ENCODE assay signal across 15 cellular contexts in genomic region chr21:15425049-15425448, GRCh38.
A peak's percentile ranks its signal among the peaks of the same experiment; 100 is the strongest.
DNase-seq lines count a peak whose midpoint lies in the region; ATAC-seq and TF ChIP-seq lines count a peak whose summit lies in the region.
"Had no signal": no experiment of that assay in that cellular context is flagged by ENCODE, and none has a peak within 500 bp of the region (broad histone marks: within the 10 kb centered on the region; RNA-seq: fewer than 3 reads in every experiment).

No MANE protein-coding gene starts in this region.

- 91 to 98% methylated on average over 2 of the region's 3 CpGs for WGBS in ectodermal cell, 2 experiments

- H2AFZ ChIP-seq in neural progenitor cell (replicated peaks) = no peak overlapping the region
- H2AFZ ChIP-seq: PC-9 had no signal

- H3K27ac Mint-ChIP-seq in neural progenitor cell = peak overlapping the region; percentile 43

- H3K4me3 Mint-ChIP-seq in neural progenitor cell = no peak overlapping the region
- H3K4me3 Mint-ChIP-seq: CD8-positive, alpha-beta memory T cell had no signal

- peaks cover 5% of the 10 kb centered on the region for H3K27me3 Mint-ChIP-seq in neural progenitor cell (ENCODE audit: insufficient read depth, low read depth)

- in situ Hi-C loops in brain microvascular endothelial cell (cut with HindIII; ENCODE audit: low pct_ligation_motif_present, low sequenced_read_pairs) = no loop called here

- H3K4me1 Mint-ChIP-seq in neural progenitor cell = peaks cover 52% of the 10 kb centered on the region
- H3K4me1 Mint-ChIP-seq: CD8-positive, alpha-beta memory T cell had no signal

- peak; percentile 46 for ATAC-seq in GM18870 (IDR thresholded peaks at IDR 0.05; ENCODE audit: unreplicated experiment)

- H3K9ac ChIP-seq in HUES48 (ENCODE audit: low read depth, low read length) (no peak overlapping the region), neural progenitor cell (no peak overlapping the region)

- TF ChIP-seq CTCF in neural progenitor cell (IDR thresholded peaks at IDR 0.05) (no peak), brain microvascular endothelial cell (IDR thresholded peaks at IDR 0.05; ENCODE audit: low read depth, low read length, missing control alignments) (no peak)

- DNase-seq in neural progenitor cell (ENCODE audit: low spot score) = no peak
- no peak for DNase-seq in H4 (ENCODE audit: low spot score)
- DNase-seq in brain microvascular endothelial cell = no peak
- no peak for DNase-seq in T-helper 1 cell
- DNase-seq: BE2C; CD8-positive, alpha-beta memory T cell; H7; NCI-H146; NCI-H345; NCI-H69; PC-9 had no signal

- H3F3A ChIP-seq in neural progenitor cell (ENCODE audit: low read depth) = peaks cover 51% of the 10 kb centered on the region

- H3K4me3 ChIP-seq in HUES48 (ENCODE audit: low read depth, low read length) = no peak overlapping the region
- H3K4me3 ChIP-seq in ectodermal cell (ENCODE audit: insufficient read depth, low read depth, low read length) = no peak overlapping the region
- no peak overlapping the region for H3K4me3 ChIP-seq in neural progenitor cell
- no peak overlapping the region for H3K4me3 ChIP-seq in brain microvascular endothelial cell (ENCODE audit: low read depth, low read length)
- H3K4me3 ChIP-seq: PC-9, SK-N-MC had no signal

- H3K27me3 ChIP-seq in HUES48 (ENCODE audit: control insufficient read depth, insufficient read depth, low read length) (no peaks in the 10 kb centered on the region), ectodermal cell (ENCODE audit: control insufficient read depth, insufficient read depth, low read length, poor library complexity, severe bottlenecking) (no peaks in the 10 kb centered on the region), neural progenitor cell (no peaks in the 10 kb centered on the region), brain microvascular endothelial cell (replicated peaks) (no peaks in the 10 kb centered on the region)
- H3K27me3 ChIP-seq: BE2C had no signal

- H3K27ac ChIP-seq in HUES48 (ENCODE audit: low read depth, low read length) (peak overlapping the region; percentile 92), ectodermal cell (ENCODE audit: insufficient read depth, low read depth, low read length, poor library complexity, severe bottlenecking) (peak overlapping the region; percentile 55), neural progenitor cell (peak overlapping the region; percentile 91), brain microvascular endothelial cell (no peak overlapping the region)
- H3K27ac ChIP-seq: PC-9, SK-N-MC had no signal

- H3K9me3 Mint-ChIP-seq in neural progenitor cell = peaks cover 26% of the 10 kb centered on the region
- H3K9me3 Mint-ChIP-seq: CD8-positive, alpha-beta memory T cell had no signal

- H3K4me1 ChIP-seq in HUES48 (ENCODE audit: control insufficient read depth, insufficient read depth, low read length) (peaks cover 34% of the 10 kb centered on the region), ectodermal cell (ENCODE audit: control insufficient read depth, insufficient read depth, low read length) (peaks cover 43% of the 10 kb centered on the region), neural progenitor cell (peaks cover 59% of the 10 kb centered on the region)
- H3K4me1 ChIP-seq: BE2C had no signal

- H3K36me3 Mint-ChIP-seq in neural progenitor cell = peaks cover 4% of the 10 kb centered on the region
- H3K36me3 Mint-ChIP-seq: CD8-positive, alpha-beta memory T cell had no signal

- no peaks in the 10 kb centered on the region for H3K79me2 ChIP-seq in neural progenitor cell (ENCODE audit: low read depth)

- H3K36me3 ChIP-seq in HUES48 (ENCODE audit: control insufficient read depth, insufficient read depth, low read length) (no peaks in the 10 kb centered on the region), ectodermal cell (ENCODE audit: control insufficient read depth, insufficient read depth, low read length) (no peaks in the 10 kb centered on the region), neural progenitor cell (no peaks in the 10 kb centered on the region), brain microvascular endothelial cell (replicated peaks) (no peaks in the 10 kb centered on the region)
- H3K36me3 ChIP-seq: BE2C had no signal

- no peaks in the 10 kb centered on the region for H3K9me3 ChIP-seq in HUES48 (ENCODE audit: control insufficient read depth, insufficient read depth, low read length)
- H3K9me3 ChIP-seq in ectodermal cell (ENCODE audit: control insufficient read depth, low read length) = no peaks in the 10 kb centered on the region
- H3K9me3 ChIP-seq in neural progenitor cell (ENCODE audit: low read depth) = no peaks in the 10 kb centered on the region
- H3K9me3 ChIP-seq: BE2C had no signal

- no peaks in the 10 kb centered on the region for H4K20me1 ChIP-seq in neural progenitor cell (ENCODE audit: low read depth)

- peak overlapping the region; percentile 71 for H3K4me2 ChIP-seq in neural progenitor cell
- H3K4me2 ChIP-seq: PC-9 had no signal
